1 cellular context compared by ENCODE assay signal in the genomic region with DNA sequence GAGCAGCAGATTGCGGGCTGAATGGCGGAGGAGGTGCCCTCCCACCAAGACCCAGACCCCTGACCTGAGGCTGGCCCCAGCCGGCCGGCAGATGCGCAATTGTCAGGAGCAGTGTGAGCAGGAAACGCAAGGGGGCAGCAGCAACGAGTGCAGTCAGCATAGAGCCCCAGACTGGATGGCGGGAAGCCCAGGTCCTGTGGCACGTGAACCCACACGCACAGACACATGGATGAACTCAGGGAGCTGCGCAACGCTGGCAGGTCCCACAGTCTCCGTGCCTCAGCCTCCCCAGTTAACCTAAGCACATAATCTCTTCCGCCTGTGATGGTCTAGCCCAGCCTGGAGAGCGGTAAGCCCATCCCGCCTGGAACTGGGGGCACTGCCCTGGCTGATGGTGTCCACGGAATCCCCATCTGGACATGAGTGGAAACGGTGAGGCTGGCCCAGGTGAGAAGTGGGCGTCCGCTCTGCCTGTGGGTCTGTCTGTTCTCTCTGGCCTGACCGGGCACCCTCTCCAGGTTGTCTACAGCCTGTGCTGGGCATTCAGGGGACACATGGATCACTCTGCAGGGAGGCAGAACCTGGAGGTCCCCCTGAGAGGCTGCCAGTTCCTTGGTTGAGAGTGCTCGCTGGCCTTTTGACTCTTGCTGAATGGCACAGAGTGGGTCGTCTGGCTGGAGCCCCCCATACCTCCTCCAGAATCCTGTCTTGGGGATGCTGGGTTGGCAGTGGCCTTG.
TF ChIP-seq lines count a peak whose summit lies in the region.

No MANE protein-coding gene starts in this region.

TF ChIP-seq in K562, 482 proteins besides CTCF, POLR2A, EP300 and RAD21 (continued from another document):
- TF ChIP-seq, protein P1, sequence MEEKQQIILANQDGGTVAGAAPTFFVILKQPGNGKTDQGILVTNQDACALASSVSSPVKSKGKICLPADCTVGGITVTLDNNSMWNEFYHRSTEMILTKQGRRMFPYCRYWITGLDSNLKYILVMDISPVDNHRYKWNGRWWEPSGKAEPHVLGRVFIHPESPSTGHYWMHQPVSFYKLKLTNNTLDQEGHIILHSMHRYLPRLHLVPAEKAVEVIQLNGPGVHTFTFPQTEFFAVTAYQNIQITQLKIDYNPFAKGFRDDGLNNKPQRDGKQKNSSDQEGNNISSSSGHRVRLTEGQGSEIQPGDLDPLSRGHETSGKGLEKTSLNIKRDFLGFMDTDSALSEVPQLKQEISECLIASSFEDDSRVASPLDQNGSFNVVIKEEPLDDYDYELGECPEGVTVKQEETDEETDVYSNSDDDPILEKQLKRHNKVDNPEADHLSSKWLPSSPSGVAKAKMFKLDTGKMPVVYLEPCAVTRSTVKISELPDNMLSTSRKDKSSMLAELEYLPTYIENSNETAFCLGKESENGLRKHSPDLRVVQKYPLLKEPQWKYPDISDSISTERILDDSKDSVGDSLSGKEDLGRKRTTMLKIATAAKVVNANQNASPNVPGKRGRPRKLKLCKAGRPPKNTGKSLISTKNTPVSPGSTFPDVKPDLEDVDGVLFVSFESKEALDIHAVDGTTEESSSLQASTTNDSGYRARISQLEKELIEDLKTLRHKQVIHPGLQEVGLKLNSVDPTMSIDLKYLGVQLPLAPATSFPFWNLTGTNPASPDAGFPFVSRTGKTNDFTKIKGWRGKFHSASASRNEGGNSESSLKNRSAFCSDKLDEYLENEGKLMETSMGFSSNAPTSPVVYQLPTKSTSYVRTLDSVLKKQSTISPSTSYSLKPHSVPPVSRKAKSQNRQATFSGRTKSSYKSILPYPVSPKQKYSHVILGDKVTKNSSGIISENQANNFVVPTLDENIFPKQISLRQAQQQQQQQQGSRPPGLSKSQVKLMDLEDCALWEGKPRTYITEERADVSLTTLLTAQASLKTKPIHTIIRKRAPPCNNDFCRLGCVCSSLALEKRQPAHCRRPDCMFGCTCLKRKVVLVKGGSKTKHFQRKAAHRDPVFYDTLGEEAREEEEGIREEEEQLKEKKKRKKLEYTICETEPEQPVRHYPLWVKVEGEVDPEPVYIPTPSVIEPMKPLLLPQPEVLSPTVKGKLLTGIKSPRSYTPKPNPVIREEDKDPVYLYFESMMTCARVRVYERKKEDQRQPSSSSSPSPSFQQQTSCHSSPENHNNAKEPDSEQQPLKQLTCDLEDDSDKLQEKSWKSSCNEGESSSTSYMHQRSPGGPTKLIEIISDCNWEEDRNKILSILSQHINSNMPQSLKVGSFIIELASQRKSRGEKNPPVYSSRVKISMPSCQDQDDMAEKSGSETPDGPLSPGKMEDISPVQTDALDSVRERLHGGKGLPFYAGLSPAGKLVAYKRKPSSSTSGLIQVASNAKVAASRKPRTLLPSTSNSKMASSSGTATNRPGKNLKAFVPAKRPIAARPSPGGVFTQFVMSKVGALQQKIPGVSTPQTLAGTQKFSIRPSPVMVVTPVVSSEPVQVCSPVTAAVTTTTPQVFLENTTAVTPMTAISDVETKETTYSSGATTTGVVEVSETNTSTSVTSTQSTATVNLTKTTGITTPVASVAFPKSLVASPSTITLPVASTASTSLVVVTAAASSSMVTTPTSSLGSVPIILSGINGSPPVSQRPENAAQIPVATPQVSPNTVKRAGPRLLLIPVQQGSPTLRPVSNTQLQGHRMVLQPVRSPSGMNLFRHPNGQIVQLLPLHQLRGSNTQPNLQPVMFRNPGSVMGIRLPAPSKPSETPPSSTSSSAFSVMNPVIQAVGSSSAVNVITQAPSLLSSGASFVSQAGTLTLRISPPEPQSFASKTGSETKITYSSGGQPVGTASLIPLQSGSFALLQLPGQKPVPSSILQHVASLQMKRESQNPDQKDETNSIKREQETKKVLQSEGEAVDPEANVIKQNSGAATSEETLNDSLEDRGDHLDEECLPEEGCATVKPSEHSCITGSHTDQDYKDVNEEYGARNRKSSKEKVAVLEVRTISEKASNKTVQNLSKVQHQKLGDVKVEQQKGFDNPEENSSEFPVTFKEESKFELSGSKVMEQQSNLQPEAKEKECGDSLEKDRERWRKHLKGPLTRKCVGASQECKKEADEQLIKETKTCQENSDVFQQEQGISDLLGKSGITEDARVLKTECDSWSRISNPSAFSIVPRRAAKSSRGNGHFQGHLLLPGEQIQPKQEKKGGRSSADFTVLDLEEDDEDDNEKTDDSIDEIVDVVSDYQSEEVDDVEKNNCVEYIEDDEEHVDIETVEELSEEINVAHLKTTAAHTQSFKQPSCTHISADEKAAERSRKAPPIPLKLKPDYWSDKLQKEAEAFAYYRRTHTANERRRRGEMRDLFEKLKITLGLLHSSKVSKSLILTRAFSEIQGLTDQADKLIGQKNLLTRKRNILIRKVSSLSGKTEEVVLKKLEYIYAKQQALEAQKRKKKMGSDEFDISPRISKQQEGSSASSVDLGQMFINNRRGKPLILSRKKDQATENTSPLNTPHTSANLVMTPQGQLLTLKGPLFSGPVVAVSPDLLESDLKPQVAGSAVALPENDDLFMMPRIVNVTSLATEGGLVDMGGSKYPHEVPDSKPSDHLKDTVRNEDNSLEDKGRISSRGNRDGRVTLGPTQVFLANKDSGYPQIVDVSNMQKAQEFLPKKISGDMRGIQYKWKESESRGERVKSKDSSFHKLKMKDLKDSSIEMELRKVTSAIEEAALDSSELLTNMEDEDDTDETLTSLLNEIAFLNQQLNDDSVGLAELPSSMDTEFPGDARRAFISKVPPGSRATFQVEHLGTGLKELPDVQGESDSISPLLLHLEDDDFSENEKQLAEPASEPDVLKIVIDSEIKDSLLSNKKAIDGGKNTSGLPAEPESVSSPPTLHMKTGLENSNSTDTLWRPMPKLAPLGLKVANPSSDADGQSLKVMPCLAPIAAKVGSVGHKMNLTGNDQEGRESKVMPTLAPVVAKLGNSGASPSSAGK (IDR thresholded peaks at IDR 0.05) = peak; percentile 97
- TF ChIP-seq CREB1 (IDR thresholded peaks at IDR 0.05) (no peak), CREB1 (CRISPR knock-in tag; IDR thresholded peaks at IDR 0.05) (peak; percentile 61; the same call in 1 of the 2 replicates), POLR2G (IDR thresholded peaks at IDR 0.05; ENCODE audit: low read depth, low read length) (0 out of 2 replicates have a peak, but pooled peaks have one; percentile 3), SNRNP70 (optimal IDR thresholded peaks at IDR 0.05; ENCODE audit: low read depth, low read length) (no peak), MED1 (CRISPR knock-in tag; IDR thresholded peaks at IDR 0.05; ENCODE audit: borderline replicate concordance) (no peak), SMARCE1 (IDR thresholded peaks at IDR 0.05) (no peak), ZNF431 (CRISPR knock-in tag; IDR thresholded peaks at IDR 0.05) (peak; percentile 81)
